Comparison of ENCODE assay signal across 24 cellular contexts in genomic region chr12:130806574-130806973, GRCh38. TPM values are rescaled to one million over a fixed set of nuclear protein-coding genes. Genes with fewer than 3 reads are reported as not detected.
DNase-seq lines count a peak whose midpoint lies in the region; ATAC-seq and TF ChIP-seq lines count a peak whose summit lies in the region.
"Had no signal": no experiment of that assay in that cellular context is flagged by ENCODE, and none has a peak within 500 bp of the region (broad histone marks: within the 10 kb centered on the region; RNA-seq: fewer than 3 reads in every experiment).

No MANE protein-coding gene starts in this region.

- no peaks in the 10 kb centered on the region for H3K4me1 ChIP-seq in mammary epithelial cell (ENCODE audit: insufficient read depth, low read length)
- H3K4me1 ChIP-seq in breast epithelium: no peaks in the 10 kb centered on the region
- no peaks in the 10 kb centered on the region for H3K4me1 ChIP-seq in endodermal cell (ENCODE audit: control insufficient read depth, insufficient read depth, low read length)
- H3K4me1 ChIP-seq: HAP-1 had no signal

- peaks cover 56% of the 10 kb centered on the region for H3K36me3 Mint-ChIP-seq in endodermal cell (ENCODE audit: low read depth)
- peaks cover 24 to 54% (median 42%) of the 10 kb centered on the region in 3 donors for H3K36me3 Mint-ChIP-seq in immature natural killer cell

- H3K36me3 ChIP-seq in mammary epithelial cell (ENCODE audit: insufficient read depth, low read length) (peaks cover 24% of the 10 kb centered on the region), breast epithelium (no peaks in the 10 kb centered on the region), endodermal cell (ENCODE audit: control insufficient read depth, insufficient read depth, low read length) (peaks cover 61% of the 10 kb centered on the region)

- WGBS in mammary epithelial cell (ENCODE audit: low coverage, missing lambda C conversion rate): 95% methylated on average over 4 of the region's 7 CpGs
- 96 to 98% methylated on average over 6 to 7 of the region's 7 CpGs for WGBS in endodermal cell (ENCODE audit: insufficient coverage in 1 of 2, insufficient read length in 1 of 2), 2 experiments

- no peaks in the 10 kb centered on the region for H3K79me2 ChIP-seq in mammary epithelial cell (ENCODE audit: insufficient read depth, low read length)

- H3K27ac ChIP-seq in mammary epithelial cell (ENCODE audit: insufficient read depth, low read depth, low read length) (no peak overlapping the region), breast epithelium (no peak overlapping the region), endodermal cell (ENCODE audit: low read depth, low read length) (peak overlapping the region; percentile 10)
- H3K27ac ChIP-seq: C4-2B, GM23248 had no signal

- H3K9me3 Mint-ChIP-seq in endodermal cell: no peaks in the 10 kb centered on the region
- H3K9me3 Mint-ChIP-seq in immature natural killer cell: no peaks in the 10 kb centered on the region
- H3K9me3 Mint-ChIP-seq: CD8-positive, alpha-beta memory T cell had no signal

- TF ChIP-seq CTCF in mammary epithelial cell (conservative IDR thresholded peaks at IDR 0.05 in 1 of 2, IDR thresholded peaks at IDR 0.05 in 1 of 2; ENCODE audit: extremely low read depth in 1 of 2, insufficient read depth in 1 of 2, low read depth in 1 of 2, low read length in 2 of 2) (no peak), breast epithelium (IDR thresholded peaks at IDR 0.05) (no peak), endodermal cell (conservative IDR thresholded peaks at IDR 0.05) (no peak)

- H3K4me3 Mint-ChIP-seq in endodermal cell: no peak overlapping the region
- no peak overlapping the region for H3K4me3 Mint-ChIP-seq in immature natural killer cell
- H3K4me3 Mint-ChIP-seq: CD8-positive, alpha-beta memory T cell; IgD-negative memory B cell had no signal

- no peak overlapping the region for H3K9ac ChIP-seq in mammary epithelial cell (ENCODE audit: insufficient read depth, low read length)
- H3K9ac ChIP-seq in endodermal cell (ENCODE audit: extremely low read depth, low read length, poor library complexity, severe bottlenecking): no peak overlapping the region
- H3K9ac ChIP-seq: GM23248 had no signal

- in situ Hi-C loops in mammary epithelial cell (cut with MboI; ENCODE audit: low sequenced_read_pairs in 2 of 2): no loop called here

- no peaks in the 10 kb centered on the region for H3K27me3 Mint-ChIP-seq in endodermal cell (ENCODE audit: insufficient read depth)
- peaks cover 0 to 1% (median 0%) of the 10 kb centered on the region in 3 donors for H3K27me3 Mint-ChIP-seq in immature natural killer cell (ENCODE audit: low read depth in 3 of 3)
- H3K27me3 Mint-ChIP-seq: CD8-positive, alpha-beta memory T cell; IgD-negative memory B cell had no signal

- H3K4me3 ChIP-seq in mammary epithelial cell (replicated peaks in 1 of 3; ENCODE audit: insufficient read depth in 1 of 3, low read depth in 2 of 3, low read length in 3 of 3) (no peak overlapping the region), breast epithelium (no peak overlapping the region), endodermal cell (ENCODE audit: low read length) (no peak overlapping the region)
- H3K4me3 ChIP-seq: GM23248, HAP-1 had no signal

- H2AFZ ChIP-seq in mammary epithelial cell (ENCODE audit: low read depth, low read length): no peak overlapping the region
- H2AFZ ChIP-seq: GM23248 had no signal

- H3K27me3 ChIP-seq in mammary epithelial cell (ENCODE audit: insufficient read depth, low read length) (no peaks in the 10 kb centered on the region), breast epithelium (no peaks in the 10 kb centered on the region), endodermal cell (ENCODE audit: control insufficient read depth, insufficient read depth, low read length, poor library complexity, severe bottlenecking) (no peaks in the 10 kb centered on the region)

- intact Hi-C loops in mammary epithelial cell (cut with micrococcal nuclease) (no loop called here), breast epithelium (cut with DNase I; ENCODE audit: low total_unique reads) (no loop called here)

- no peak for TF ChIP-seq POLR2A in breast epithelium (IDR thresholded peaks at IDR 0.05)

- no peaks in the 10 kb centered on the region for H3K4me1 Mint-ChIP-seq in endodermal cell
- no peaks in the 10 kb centered on the region for H3K4me1 Mint-ChIP-seq in immature natural killer cell
- H3K4me1 Mint-ChIP-seq: CD8-positive, alpha-beta memory T cell had no signal

- H3K4me2 ChIP-seq in mammary epithelial cell (ENCODE audit: insufficient read depth, low read depth, low read length): no peak overlapping the region

- H3K27ac Mint-ChIP-seq in endodermal cell: peak overlapping the region; percentile 10
- H3K27ac Mint-ChIP-seq in immature natural killer cell: no peak overlapping the region
- H3K27ac Mint-ChIP-seq: CD8-positive, alpha-beta memory T cell had no signal

- CTCF ChIA-PET in mammary epithelial cell (lab: Charles Lee; ENCODE audit: low non-redundant PET): no interaction called here

- dilution Hi-C loops in mammary epithelial cell (cut with HindIII; ENCODE audit: low sequenced_read_pairs): no loop called here

- no TSS peak for BruUV-seq in mammary epithelial cell (replicated peaks; lab: Mats Ljungman, UMichigan)

- no peak for ATAC-seq in HG02840 (IDR thresholded peaks at IDR 0.05; ENCODE audit: low FRiP score, unreplicated experiment)
- no peak for ATAC-seq in GM19395 (IDR thresholded peaks at IDR 0.05; ENCODE audit: unreplicated experiment)
- ATAC-seq: Panc1, Right ventricle myocardium inferior had no signal

- no peaks in the 10 kb centered on the region for H4K20me1 ChIP-seq in mammary epithelial cell (ENCODE audit: insufficient read depth, low read length)

- peak; percentile 14 for DNase-seq in mammary epithelial cell
- DNase-seq in breast epithelium (ENCODE audit: low spot score in 2 of 2): no peak
- no peak for DNase-seq in endodermal cell
- DNase-seq in kidney tubule cell (ENCODE audit: low spot score): peak; percentile 25
- DNase-seq in immature natural killer cell: no peak
- no peak for DNase-seq in RKO (ENCODE audit: low spot score)
- DNase-seq: 8988T; Calu3; CD8-positive, alpha-beta memory T cell; DMS153; GDM1; GM23248; NCI-H1105; NCI-H146; NCI-H2029; NCI-H2227 treated with DMSO at 0.1 percent for 48 hours; NCI-H510A had no signal

- H3K9me3 ChIP-seq in mammary epithelial cell (replicated peaks; ENCODE audit: insufficient read depth, low read length) (no peaks in the 10 kb centered on the region), breast epithelium (no peaks in the 10 kb centered on the region), endodermal cell (ENCODE audit: control insufficient read depth, low read length) (no peaks in the 10 kb centered on the region)
- H3K9me3 ChIP-seq: HAP-1 had no signal

RNA-seq across cellular contexts. Expression of gene STX2, which starts 32.5 kb away (rescaled TPM):
- total RNA-seq in mammary epithelial cell (10 to 100 TPM; 16.0 to 16.7 TPM), breast epithelium (10 to 100 TPM; 11.6 to 23.2 (median 15.4) TPM), endodermal cell (10 to 100 TPM; 18.2 to 20.2 TPM)
- polyA plus RNA-seq in mammary epithelial cell (12.8 TPM), immature natural killer cell (1 to 10 TPM; 3.3 to 5.8 (median 3.6) TPM)
- polyA minus RNA-seq in mammary epithelial cell: 20.3 TPM
- polyA plus RNA-seq in endodermal cell (2013, experiment 1 of 2): 32.8 TPM
- polyA plus RNA-seq in endodermal cell (2013, experiment 2 of 2): 31.3 TPM

Comparison
In these comparisons a context has a peak if more than half of its experiments do, and no peak if none do; other contexts are left out.
1. DNase-seq: peak in mammary epithelial cell (single experiment) and kidney tubule cell (single experiment); none in breast epithelium (0 of 2), endodermal cell (single experiment), immature natural killer cell (0 of 3) and RKO (single experiment).